Comparison of ENCODE assay signal across 30 cellular contexts in genomic region chr4:40693946-40694345, GRCh38. TPM values are rescaled to one million over a fixed set of nuclear protein-coding genes. Genes with fewer than 3 reads are reported as not detected.
DNase-seq lines count a peak whose midpoint lies in the region; ATAC-seq and TF ChIP-seq lines count a peak whose summit lies in the region.
"Had no signal": no experiment of that assay in that cellular context is flagged by ENCODE, and none has a peak within 500 bp of the region (broad histone marks: within the 10 kb centered on the region; RNA-seq: fewer than 3 reads in every experiment).

No MANE protein-coding gene starts in this region.

- H3K14ac ChIP-seq in trophoblast cell (ENCODE audit: low read length), result no peak overlapping the region

- H4K8ac ChIP-seq in trophoblast cell (ENCODE audit: low read depth, low read length), result no peak overlapping the region

- DNase-seq in Caco-2 (no peak), endothelial cell (ENCODE audit: low spot score) (no peak), trophoblast cell (peak; percentile 65 to 79), RKO (ENCODE audit: low spot score) (no peak), NCI-H1105 (lab: John Stamatoyannopoulos, UW) (no peak), NCI-H748 treated with DMSO at 0.1 percent for 48 hours (lab: John Stamatoyannopoulos, UW) (no peak)
- DNase-seq: 8988T; ACHN; CD4-positive, CD25-positive, alpha-beta regulatory T cell; DMS53; KBM-7; MV-4-11; NCI-H1105 treated with DMSO at 0.1 percent for 48 hours; NCI-H146; NCI-H1930; NCI-H2107; NCI-H524; NCI-H774; NK-92 treated with Interleukin-12 subunit alpha and Interleukin-12 subunit beta, amount 100 ng/mL, for 24 hours; PC-3; SJCRH30 had no signal

- H3K4me1 ChIP-seq in Caco-2 (no peaks in the 10 kb centered on the region), HEK293 (ENCODE audit: control insufficient read depth, insufficient read depth, low read length) (no peaks in the 10 kb centered on the region), trophoblast cell (ENCODE audit: control insufficient read depth in 1 of 2, insufficient read depth in 2 of 2, low read length in 2 of 2) (peaks cover 5 to 8% of the 10 kb centered on the region in 2 experiments)
- H3K4me1 ChIP-seq: BLaER1, SJCRH30 had no signal

- no peaks in the 10 kb centered on the region for H3K9me3 ChIP-seq in Caco-2
- no peaks in the 10 kb centered on the region for H3K9me3 ChIP-seq in HEK293 (ENCODE audit: control insufficient read depth, insufficient read depth, low read depth, low read length)
- H3K9me3 ChIP-seq in trophoblast cell (ENCODE audit: insufficient read depth, low read depth, low read length), result no peaks in the 10 kb centered on the region
- H3K9me3 ChIP-seq: SJCRH30 had no signal

- intact Hi-C loops in Caco-2 (cut with micrococcal nuclease; ENCODE audit: unreplicated experiment), result no loop called here

- no peak overlapping the region for H3K23ac ChIP-seq in trophoblast cell (ENCODE audit: low read length)

- H3K18ac ChIP-seq in trophoblast cell (ENCODE audit: low read length), result no peak overlapping the region

- no peak overlapping the region for H2BK120ac ChIP-seq in trophoblast cell (ENCODE audit: insufficient read depth, low read length, poor library complexity)

- CTCF ChIA-PET in Caco-2 (lab: Charles Lee) (no interaction called here), HEK293 (lab: Yijun Ruan, JAX) (no interaction called here)

- no peak overlapping the region for H3K4ac ChIP-seq in trophoblast cell (ENCODE audit: low read depth, low read length)

- H3K4me1 Mint-ChIP-seq in Caco-2 (ENCODE audit: low read depth, unreplicated experiment) (no peaks in the 10 kb centered on the region), endothelial cell (ENCODE audit: unreplicated experiment) (peaks cover 6% of the 10 kb centered on the region)

- no peak overlapping the region for H2BK5ac ChIP-seq in trophoblast cell (ENCODE audit: low read depth, low read length, poor library complexity)

- no peak overlapping the region for H4K91ac ChIP-seq in trophoblast cell (ENCODE audit: low read depth, low read length)

- peaks cover 3% of the 10 kb centered on the region for H3K79me1 ChIP-seq in trophoblast cell (ENCODE audit: low read length)

- H2AK5ac ChIP-seq in trophoblast cell (ENCODE audit: low read length), result no peak overlapping the region

- H3K9ac ChIP-seq in trophoblast cell (ENCODE audit: low read length), result no peak overlapping the region
- H3K9ac ChIP-seq: BLaER1 had no signal

- TF ChIP-seq CTCF in Caco-2 (IDR thresholded peaks at IDR 0.05; ENCODE audit: insufficient read depth in 1 of 2, low read depth in 1 of 2, low read length in 1 of 2, severe bottlenecking in 1 of 2, unreplicated experiment in 1 of 2), result no peak
- TF ChIP-seq CTCF in HEK293 (tag by site-specific recombination; IDR thresholded peaks at IDR 0.05), result no peak
- TF ChIP-seq CTCF in endothelial cell (IDR thresholded peaks at IDR 0.05; ENCODE audit: unreplicated experiment), result no peak

- H3K4me3 ChIP-seq in Caco-2 (ENCODE audit: low read depth, low read length), result no peak overlapping the region
- no peak overlapping the region for H3K4me3 ChIP-seq in HEK293 (ENCODE audit: low read depth, low read length)
- H3K4me3 ChIP-seq in trophoblast cell (ENCODE audit: low read depth, low read length), result no peak overlapping the region
- H3K4me3 ChIP-seq: BLaER1, SJCRH30 had no signal

- H3K27ac Mint-ChIP-seq in Caco-2 (ENCODE audit: unreplicated experiment) (peak overlapping the region; percentile 7), endothelial cell (ENCODE audit: unreplicated experiment) (peak overlapping the region; percentile 27)
- H3K27ac Mint-ChIP-seq: CD4-positive, CD25-positive, alpha-beta regulatory T cell had no signal

- no peaks in the 10 kb centered on the region for H3K79me2 ChIP-seq in trophoblast cell (ENCODE audit: control insufficient read depth, insufficient read depth, low read length, poor library complexity)

- POLR2A ChIA-PET in Caco-2 (lab: Charles Lee) (no interaction called here), HEK293 (lab: Yijun Ruan, JAX) (no interaction called here)

- H3K36me3 Mint-ChIP-seq in Caco-2 (ENCODE audit: insufficient read depth, unreplicated experiment) (no peaks in the 10 kb centered on the region), endothelial cell (ENCODE audit: low read depth, unreplicated experiment) (no peaks in the 10 kb centered on the region)
- H3K36me3 Mint-ChIP-seq: CD4-positive, CD25-positive, alpha-beta regulatory T cell had no signal

- no CpG with 5 or more reads among the region's 1 CpG for WGBS in trophoblast cell (ENCODE audit: extremely low coverage, insufficient coverage, insufficient read length)

- H3K4me3 Mint-ChIP-seq in Caco-2 (ENCODE audit: unreplicated experiment) (no peak overlapping the region), endothelial cell (ENCODE audit: unreplicated experiment) (no peak overlapping the region)
- H3K4me3 Mint-ChIP-seq: CD4-positive, CD25-positive, alpha-beta regulatory T cell had no signal

- no peak for ATAC-seq in HG03565 (IDR thresholded peaks at IDR 0.05; ENCODE audit: unreplicated experiment)
- ATAC-seq: PC-3, Right ventricle myocardium inferior, SK-N-SH treated with all-trans-retinoic acid at 6 μM for 48 hours had no signal

- H3K36me3 ChIP-seq in Caco-2 (ENCODE audit: control insufficient read depth, insufficient read depth, low read length) (no peaks in the 10 kb centered on the region), HEK293 (ENCODE audit: control insufficient read depth in 2 of 2, insufficient read depth in 1 of 2, low read length in 2 of 2) (no peaks in the 10 kb centered on the region), trophoblast cell (ENCODE audit: control insufficient read depth in 1 of 2, insufficient read depth in 2 of 2, low read length in 2 of 2) (no peaks in the 10 kb centered on the region)
- H3K36me3 ChIP-seq: BLaER1, SJCRH30 had no signal

- no peak overlapping the region for H2AFZ ChIP-seq in trophoblast cell (ENCODE audit: insufficient read depth, low read length, poor library complexity)

- H3K27ac ChIP-seq in HEK293 (ENCODE audit: extremely low read depth, low read depth, low read length) (no peak overlapping the region), trophoblast cell (ENCODE audit: low read depth, low read length) (peak overlapping the region; percentile 20)
- H3K27ac ChIP-seq: BLaER1, SJCRH30 had no signal

- no TSS peak for BruUV-seq in Caco-2 (replicated peaks; lab: Mats Ljungman, UMichigan)

- H3K4me2 ChIP-seq in trophoblast cell (ENCODE audit: low read length), result no peak overlapping the region
- H3K4me2 ChIP-seq: BLaER1 had no signal

- H4K12ac ChIP-seq in trophoblast cell (ENCODE audit: low read depth, low read length), result no peak overlapping the region

- H2BK12ac ChIP-seq in trophoblast cell (ENCODE audit: low read length), result no peak overlapping the region

- H3K9me3 Mint-ChIP-seq in Caco-2 (ENCODE audit: unreplicated experiment), result no peaks in the 10 kb centered on the region
- H3K9me3 Mint-ChIP-seq in endothelial cell (ENCODE audit: unreplicated experiment), result no peaks in the 10 kb centered on the region

- H3K27me3 Mint-ChIP-seq in Caco-2 (ENCODE audit: insufficient read depth, unreplicated experiment) (no peaks in the 10 kb centered on the region), endothelial cell (ENCODE audit: unreplicated experiment) (no peaks in the 10 kb centered on the region)
- H3K27me3 Mint-ChIP-seq: CD4-positive, CD25-positive, alpha-beta regulatory T cell had no signal

- no peaks in the 10 kb centered on the region for H3K27me3 ChIP-seq in Caco-2 (replicated peaks; ENCODE audit: control insufficient read depth, insufficient read depth, low read length)
- no peaks in the 10 kb centered on the region for H3K27me3 ChIP-seq in trophoblast cell (ENCODE audit: insufficient read depth, low read length)
- H3K27me3 ChIP-seq: BLaER1, SJCRH30 had no signal

TF ChIP-seq in HEK293, 187 proteins besides CTCF, POLR2A, EP300 and RAD21:
- TF ChIP-seq ZNF76 (tag by site-specific recombination; IDR thresholded peaks at IDR 0.05; ENCODE audit: borderline replicate concordance, low read depth) (no peak), ZIC2 (tag by site-specific recombination; IDR thresholded peaks at IDR 0.05) (peak; percentile 43; the same call in 1 of the 2 replicates)

RNA-seq across cellular contexts. Expression of gene NSUN7, which starts 55.8 kb away (rescaled TPM):
- total RNA-seq in Caco-2 (2022) (18.5 and 19.6 TPM in 2 replicates), endothelial cell (ENCODE audit: unreplicated experiment) (8.5 TPM)
- 5.6 and 6.2 TPM in 2 replicates for polyA plus RNA-seq in trophoblast cell (2013)
- total RNA-seq: G401, H4, LHCN-M2, MCF 10A had no signal
- polyA plus RNA-seq: CD4-positive, CD25-positive, alpha-beta regulatory T cell had no signal

Comparison
In these comparisons a context has a peak if more than half of its experiments do, and no peak if none do; other contexts are left out.
1. DNase-seq: peak in trophoblast cell (2 of 2); none in Caco-2 (0 of 2), endothelial cell (single experiment), RKO (single experiment), NCI-H1105 (single experiment) and NCI-H748 treated with DMSO at 0.1 percent for 48 hours (single experiment).